In the genomic region with DNA sequence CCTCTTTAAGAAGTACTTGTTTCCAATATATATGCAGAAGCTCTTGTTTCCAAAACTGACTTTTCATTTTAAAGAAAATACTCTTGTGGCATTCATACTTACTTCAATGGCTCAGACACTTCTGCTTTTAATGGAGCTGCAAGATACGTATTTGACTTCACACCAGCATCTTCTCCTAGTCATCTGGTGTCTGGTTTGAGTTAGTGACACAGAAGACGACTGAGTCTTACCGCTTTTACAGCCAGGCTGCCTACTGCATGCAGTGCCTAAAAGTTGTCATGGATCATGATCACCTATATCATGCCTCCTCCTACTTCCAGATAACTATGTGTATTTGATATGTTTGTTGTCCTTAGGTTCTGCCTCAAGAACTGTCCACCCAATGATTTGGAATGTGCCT, we compare ENCODE assay signal across 18 cellular contexts.
DNase-seq lines count a peak whose midpoint lies in the region; ATAC-seq, FAIRE-seq and TF ChIP-seq lines count a peak whose summit lies in the region.
"Had no signal": no experiment of that assay in that cellular context is flagged by ENCODE, and none has a peak within 500 bp of the region (broad histone marks: within the 10 kb centered on the region; RNA-seq: fewer than 3 reads in every experiment).

No MANE protein-coding gene starts in this region.

- H3K9ac ChIP-seq in SK-N-SH: peak overlapping the region; percentile 65; the same call in 1 of the 2 replicates
- no peak overlapping the region for H3K9ac ChIP-seq in K562 (ENCODE audit: insufficient read depth in 1 of 2, low read depth in 2 of 2, low read length in 2 of 2)
- no peak overlapping the region for H3K9ac ChIP-seq in keratinocyte (ENCODE audit: control insufficient read depth, extremely low read depth, insufficient read depth, low read length)

- TF ChIP-seq POLR2A in K562 (conservative IDR thresholded peaks at IDR 0.05): no peak
- TF ChIP-seq POLR2A in transverse colon (IDR thresholded peaks at IDR 0.05): no peak

- intact Hi-C loops in K562 (cut with micrococcal nuclease): no loop called here
- intact Hi-C loops in tibial artery (cut with DNase I; ENCODE audit: low total_unique reads): no loop called here
- intact Hi-C loops in transverse colon (cut with DNase I; ENCODE audit: low total_unique reads): no loop called here

- no peaks in the 10 kb centered on the region for H3K27me3 ChIP-seq in SK-N-SH (ENCODE audit: insufficient read depth)
- no peaks in the 10 kb centered on the region for H3K27me3 ChIP-seq in K562 (ENCODE audit: control insufficient read depth in 2 of 2, insufficient read depth in 2 of 2, low read length in 2 of 2)
- H3K27me3 ChIP-seq in keratinocyte (ENCODE audit: control insufficient read depth, extremely low read depth, insufficient read depth, low read length): no peaks in the 10 kb centered on the region
- no peaks in the 10 kb centered on the region for H3K27me3 ChIP-seq in tibial artery
- H3K27me3 ChIP-seq in transverse colon: no peaks in the 10 kb centered on the region

- TF ChIP-seq CTCF in SK-N-SH (IDR thresholded peaks at IDR 0.05): no peak
- no peak for TF ChIP-seq CTCF in K562 (IDR thresholded peaks at IDR 0.05 in 2 of 3, conservative IDR thresholded peaks at IDR 0.05 in 1 of 3; ENCODE audit: insufficient read depth in 2 of 3, low read depth in 1 of 3, low read length in 3 of 3)
- no peak for TF ChIP-seq CTCF in keratinocyte (optimal IDR thresholded peaks at IDR 0.05 in 1 of 3, IDR thresholded peaks at IDR 0.05 in 1 of 3, conservative IDR thresholded peaks at IDR 0.05 in 1 of 3; ENCODE audit: extremely low read depth in 1 of 3, insufficient read depth in 2 of 3, low read length in 3 of 3)
- TF ChIP-seq CTCF in tibial artery (IDR thresholded peaks at IDR 0.05): no peak
- TF ChIP-seq CTCF in transverse colon (IDR thresholded peaks at IDR 0.05): no peak

- in situ Hi-C loops in K562 (cut with MboI) (no loop called here), transverse colon (cut with MboI; ENCODE audit: low pct_ligation_motif_present in 1 of 4, low pct_unique_long_range_greater_than_20kb in 1 of 4, low sequenced_read_pairs in 3 of 4) (no loop called here)

- H4K20me1 ChIP-seq in SK-N-SH (ENCODE audit: insufficient read depth) (no peaks in the 10 kb centered on the region), K562 (replicated peaks; ENCODE audit: control insufficient read depth, insufficient read depth, low read length) (no peaks in the 10 kb centered on the region), keratinocyte (ENCODE audit: control insufficient read depth, extremely low read depth, insufficient read depth, low read length) (no peaks in the 10 kb centered on the region)

- CTCF ChIA-PET in SK-N-SH (lab: Yijun Ruan, JAX): no interaction called here
- CTCF ChIA-PET in K562 (lab: Yijun Ruan, JAX; ENCODE audit: low intra/inter-chr PET ratio): no interaction called here

- no peak for TF ChIP-seq EP300 in SK-N-SH (IDR thresholded peaks at IDR 0.05; ENCODE audit: borderline replicate concordance in 1 of 2, low read depth in 1 of 2, low read length in 1 of 2)
- TF ChIP-seq EP300 in K562 (IDR thresholded peaks at IDR 0.05; ENCODE audit: low read length): no peak
- no peak for TF ChIP-seq EP300 in transverse colon (IDR thresholded peaks at IDR 0.05; ENCODE audit: low read depth)

- BruUV-seq in K562 (replicated peaks; lab: Mats Ljungman, UMichigan): no TSS peak

- WGBS in SK-N-SH (ENCODE audit: low lambda C conversion rate): 33% methylated on average over 3 of the region's 3 CpGs
- WGBS in K562 (ENCODE audit: insufficient coverage, low coverage, missing lambda C conversion rate): 33% methylated on average over 3 of the region's 3 CpGs
- WGBS in transverse colon (ENCODE audit: low coverage in 1 of 2), 2 donors: 67 to 87% methylated on average over 3 of the region's 3 CpGs

- FAIRE-seq in K562 (lab: Jason Lieb, UNC) (no peak), keratinocyte (lab: Jason Lieb, UNC) (no peak)
- FAIRE-seq: D721Med had no signal

- H3K4me2 ChIP-seq in SK-N-SH: peak overlapping the region; percentile 66; the same call in 1 of the 2 replicates
- H3K4me2 ChIP-seq in K562 (ENCODE audit: insufficient read depth, low read length): no peak overlapping the region
- peak overlapping the region; percentile 89 for H3K4me2 ChIP-seq in keratinocyte (ENCODE audit: control insufficient read depth, extremely low read depth, insufficient read depth, low read depth, low read length)

- H3K27ac ChIP-seq in SK-N-SH (ENCODE audit: low read depth in 2 of 2, low read length in 1 of 2) (peak overlapping the region; percentile 89 to 97), K562 (ENCODE audit: extremely low read depth, low read depth, low read length) (no peak overlapping the region), keratinocyte (ENCODE audit: control insufficient read depth, insufficient read depth, low read length) (peak overlapping the region; percentile 99), tibial artery (no peak overlapping the region), transverse colon (no peak overlapping the region)
- H3K27ac ChIP-seq: 22Rv1 had no signal

- no peak for TF ChIP-seq RAD21 in SK-N-SH (IDR thresholded peaks at IDR 0.05; ENCODE audit: low read length)
- no peak for TF ChIP-seq RAD21 in K562 (CRISPR knock-in tag; conservative IDR thresholded peaks at IDR 0.05 in 1 of 2, IDR thresholded peaks at IDR 0.05 in 1 of 2)

- no peaks in the 10 kb centered on the region for H3K9me2 ChIP-seq in SK-N-SH

- H3K4me1 ChIP-seq in SK-N-SH (ENCODE audit: control insufficient read depth in 1 of 2, insufficient read depth in 2 of 2, low read depth in 1 of 2, low read length in 1 of 2) (peaks cover 21 to 25% of the 10 kb centered on the region in 2 experiments; a peak in 3 of 4 replicates), K562 (replicated peaks in 1 of 2; ENCODE audit: control insufficient read depth in 2 of 2, insufficient read depth in 2 of 2, low read length in 2 of 2) (peaks cover 0 to 12% of the 10 kb centered on the region in 2 experiments; a peak in 2 of 5 replicates), keratinocyte (ENCODE audit: control insufficient read depth, extremely low read depth, insufficient read depth, low read length) (peaks cover 39% of the 10 kb centered on the region), tibial artery (no peaks in the 10 kb centered on the region), transverse colon (no peaks in the 10 kb centered on the region)

- H3K4me3 ChIP-seq in SK-N-SH (ENCODE audit: low read depth in 2 of 2, low read length in 1 of 2): no peak overlapping the region
- H3K4me3 ChIP-seq in K562: no peak overlapping the region
- peak overlapping the region in 1 of 3 experiments; percentile 14 for H3K4me3 ChIP-seq in keratinocyte (ENCODE audit: control insufficient read depth in 2 of 3, extremely low read depth in 1 of 3, insufficient read depth in 2 of 3, low read depth in 1 of 3, low read length in 3 of 3)
- no peak overlapping the region for H3K4me3 ChIP-seq in tibial artery
- no peak overlapping the region for H3K4me3 ChIP-seq in transverse colon

- dilution Hi-C loops in keratinocyte (cut with MboI; ENCODE audit: extremely low pct_ligation_motif_present, low sequenced_read_pairs): no loop called here

- H3K36me3 ChIP-seq in SK-N-SH (replicated peaks in 1 of 2; ENCODE audit: control insufficient read depth in 1 of 2, insufficient read depth in 2 of 2, low read length in 1 of 2): peaks cover 0 to 10% of the 10 kb centered on the region in 2 experiments
- H3K36me3 ChIP-seq in K562 (ENCODE audit: control insufficient read depth, insufficient read depth, low read length): no peaks in the 10 kb centered on the region
- H3K36me3 ChIP-seq in keratinocyte (ENCODE audit: control insufficient read depth in 2 of 2, extremely low read depth in 1 of 2, insufficient read depth in 2 of 2, low read length in 2 of 2): no peaks in the 10 kb centered on the region
- H3K36me3 ChIP-seq in tibial artery: peaks cover 0 to 12% (median 0%) of the 10 kb centered on the region in 3 donors
- no peaks in the 10 kb centered on the region for H3K36me3 ChIP-seq in transverse colon

- ATAC-seq in SK-N-SH treated with all-trans-retinoic acid at 6 μM for 48 hours: no peak
- ATAC-seq in K562: no peak
- no peak for ATAC-seq in GM21447 (IDR thresholded peaks at IDR 0.05; ENCODE audit: unreplicated experiment)

- H3K9me3 ChIP-seq in SK-N-SH: no peaks in the 10 kb centered on the region
- H3K9me3 ChIP-seq in K562 (replicated peaks; ENCODE audit: control insufficient read depth, insufficient read depth, low read depth, low read length): peaks cover 9% of the 10 kb centered on the region
- no peaks in the 10 kb centered on the region for H3K9me3 ChIP-seq in keratinocyte (ENCODE audit: control insufficient read depth, low read depth, low read length)
- no peaks in the 10 kb centered on the region for H3K9me3 ChIP-seq in tibial artery
- no peaks in the 10 kb centered on the region for H3K9me3 ChIP-seq in transverse colon

- DNase-seq in SK-N-SH (no peak), K562 (ENCODE audit: extremely low read depth in 1 of 4, low spot score in 3 of 4) (no peak), keratinocyte (ENCODE audit: low read depth, low spot score) (no peak), tibial artery (no peak), transverse colon (no peak), ecto neural progenitor cell (ENCODE audit: low spot score) (no peak)
- DNase-seq: CD4-positive, alpha-beta memory T cell; DMS79; KG1; NCI-H1436; NCI-H2029 treated with DMSO at 0.1 percent for 48 hours; NCI-H2171 treated with DMSO at 0.1 percent for 48 hours; NCI-H446 treated with DMSO at 0.1 percent for 48 hours; NCI-H748 treated with DMSO at 0.1 percent for 48 hours had no signal

- H3F3A ChIP-seq in SK-N-SH (replicated peaks; ENCODE audit: insufficient read depth): peaks cover 52% of the 10 kb centered on the region

- H2AFZ ChIP-seq in SK-N-SH (ENCODE audit: low read depth) (0 out of 2 replicates have a peak overlapping the region, but pooled peaks have one; percentile 8), K562 (ENCODE audit: low read depth, low read length) (0 out of 2 replicates have a peak overlapping the region, but pooled peaks have one; percentile 5), keratinocyte (ENCODE audit: control insufficient read depth, low read length) (peak overlapping the region; percentile 76)

- POLR2A ChIA-PET in SK-N-SH (lab: Yijun Ruan, JAX): no interaction called here
- POLR2A ChIA-PET in K562 (lab: Yijun Ruan, JAX): no interaction called here

- H3K79me2 ChIP-seq in SK-N-SH (ENCODE audit: insufficient read depth): no peaks in the 10 kb centered on the region
- no peaks in the 10 kb centered on the region for H3K79me2 ChIP-seq in K562 (ENCODE audit: control insufficient read depth, insufficient read depth, low read length)
- H3K79me2 ChIP-seq in keratinocyte (ENCODE audit: control insufficient read depth, insufficient read depth, low read length): no peaks in the 10 kb centered on the region

- H3K9me1 ChIP-seq in K562 (ENCODE audit: control insufficient read depth, insufficient read depth, low read length): no peaks in the 10 kb centered on the region
- H3K9me1 ChIP-seq in keratinocyte (ENCODE audit: control insufficient read depth, extremely low read depth, insufficient read depth, low read length): no peaks in the 10 kb centered on the region

TF ChIP-seq in SK-N-SH, 30 proteins besides CTCF, POLR2A, EP300 and RAD21 (continues in another document):
- no peak for TF ChIP-seq TCF12 (IDR thresholded peaks at IDR 0.05)

Comparison
In these comparisons a context has a peak if more than half of its experiments do, and no peak if none do; other contexts are left out.
1. H2AFZ ChIP-seq: peak in every context shown above with its lines; median percentile 76 in keratinocyte; 8 in SK-N-SH; 5 in K562.
2. H3K27ac ChIP-seq: peak in SK-N-SH (2 of 2) and keratinocyte (single experiment); none in K562 (single experiment), tibial artery (0 of 2) and transverse colon (0 of 4).